ENCODE assay signal across 22 cellular contexts in genomic region chr14:32622742-32623141, GRCh38.
DNase-seq lines count a peak whose midpoint lies in the region; ATAC-seq lines count a peak whose summit lies in the region.
"Had no signal": no experiment of that assay in that cellular context is flagged by ENCODE, and none has a peak within 500 bp of the region (broad histone marks: within the 10 kb centered on the region; RNA-seq: fewer than 3 reads in every experiment).

No MANE protein-coding gene starts in this region.

- intact Hi-C loops in left ventricle myocardium superior (cut with micrococcal nuclease), result no loop called here

- DNase-seq in left ventricle myocardium superior (no peak), COR-L47 (lab: John Stamatoyannopoulos, UW) (no peak), EL (no peak), AG08396 (ENCODE audit: low spot score) (no peak)
- DNase-seq: activated CD8-positive, alpha-beta T cell treated with anti-CD3 and anti-CD28 coated beads, Interleukin-2, amount 10 ng/mL, durations not matched to agents 7 days and 5 days; activated naive CD4-positive, alpha-beta T cell; activated T-cell treated with anti-CD3 and anti-CD28 coated beads, Interleukin-2, amount 50 U/mL, for 1 hour; adrenal gland; CD4-positive, alpha-beta memory T cell; effector memory CD8-positive, alpha-beta T cell; gastrocnemius medialis; lower lobe of right lung; MV-4-11; NCI-H1694 treated with DMSO at 0.1 percent for 48 hours; NCI-H2227 treated with DMSO at 0.1 percent for 48 hours; tibial artery had no signal

- ATAC-seq in GM18861 (IDR thresholded peaks at IDR 0.05; ENCODE audit: unreplicated experiment) (peak; percentile 63), GM21619 (IDR thresholded peaks at IDR 0.05; ENCODE audit: unreplicated experiment) (peak; percentile 60), HG03354 (IDR thresholded peaks at IDR 0.05; ENCODE audit: poor library complexity, severe bottlenecking, unreplicated experiment) (peak; percentile 58), left ventricle myocardium superior (peak; percentile 20), HG02678 (IDR thresholded peaks at IDR 0.05; ENCODE audit: unreplicated experiment) (no peak)
- ATAC-seq: activated CD4-positive, CD25-positive, alpha-beta regulatory T cell treated with anti-CD3 and anti-CD28 coated beads, Interleukin-2, amount 50 U/mL, for 24 hours; activated CD8-positive, alpha-beta T cell treated with anti-CD3 and anti-CD28 coated beads, Interleukin-2, amount 10 ng/mL, durations not matched to agents 7 days and 5 days; effector memory CD8-positive, alpha-beta T cell; gastrocnemius medialis; HCT116; lower lobe of right lung had no signal
